8 cellular contexts compared by ENCODE assay signal in genomic region chr11:22624742-22625447, GRCh38. TPM values are rescaled to one million over a fixed set of nuclear protein-coding genes. Genes with fewer than 3 reads are reported as not detected.
DNase-seq lines count a peak whose midpoint lies in the region; ATAC-seq lines count a peak whose summit lies in the region.

No MANE protein-coding gene starts in this region.

- peak; percentile 84 for DNase-seq in Ammon's horn (ENCODE audit: low spot score)
- peak; percentile 82 for DNase-seq in NCI-H2227 (lab: John Stamatoyannopoulos, UW; ENCODE audit: unreplicated experiment)
- peak; percentile 88 for DNase-seq in activated CD4-positive, alpha-beta T cell treated with anti-CD3 and anti-CD28 coated beads, Interleukin-2, amount 10 ng/mL, durations not matched to agents 24 days and 14 days
- DNase-seq in effector CD8-positive, alpha-beta T cell (lab: John Stamatoyannopoulos, UW), result peak; percentile 44
- DNase-seq in memory B cell (ENCODE audit: low spot score in 2 of 2), result peak in 1 of 2 donors; percentile 50
- DNase-seq in stimulated activated CD8-positive, alpha-beta memory T cell treated with anti-CD3 and anti-CD28 coated beads, Interleukin-15, amount 100 ng/mL, for 4 hours (ENCODE audit: low read depth in 2 of 2), result peak; percentile 13 to 27

- intact Hi-C loops in activated CD4-positive, alpha-beta T cell treated with anti-CD3 and anti-CD28 coated beads, Interleukin-2, amount 10 ng/mL, durations not matched to agents 24 days and 14 days (cut with micrococcal nuclease), result loop anchor here (1.0 to 5.0 kb wide), 4 partner anchors 32 to 204 kb away; partner anchors contain the start of gene SVIP

- H3K27me3 Mint-ChIP-seq in activated CD4-positive, alpha-beta T cell treated with anti-CD3 and anti-CD28 coated beads, Interleukin-2, amount 10 ng/mL, durations not matched to agents 24 days and 14 days, result no peaks in the 10 kb centered on the region
- H3K27me3 Mint-ChIP-seq in memory B cell, result no peaks in the 10 kb centered on the region

- H3K9me3 Mint-ChIP-seq in activated CD4-positive, alpha-beta T cell treated with anti-CD3 and anti-CD28 coated beads, Interleukin-2, amount 10 ng/mL, durations not matched to agents 24 days and 14 days, result no peaks in the 10 kb centered on the region
- peaks cover 2% of the 10 kb centered on the region for H3K9me3 Mint-ChIP-seq in memory B cell

- H3K27ac Mint-ChIP-seq in activated CD4-positive, alpha-beta T cell treated with anti-CD3 and anti-CD28 coated beads, Interleukin-2, amount 10 ng/mL, durations not matched to agents 24 days and 14 days, result peak overlapping the region; percentile 99
- peak overlapping the region; percentile 94 for H3K27ac Mint-ChIP-seq in memory B cell

- H3K4me1 Mint-ChIP-seq in activated CD4-positive, alpha-beta T cell treated with anti-CD3 and anti-CD28 coated beads, Interleukin-2, amount 10 ng/mL, durations not matched to agents 24 days and 14 days, result peaks cover 23% of the 10 kb centered on the region
- H3K4me1 Mint-ChIP-seq in memory B cell, result peaks cover 15% of the 10 kb centered on the region

- ATAC-seq in GM18909 (IDR thresholded peaks at IDR 0.05; ENCODE audit: poor library complexity, unreplicated experiment) (peak; percentile 70), HG03196 (IDR thresholded peaks at IDR 0.05; ENCODE audit: unreplicated experiment) (peak; percentile 44), memory B cell (ENCODE audit: low read depth) (peak; percentile 44)

- H3K36me3 Mint-ChIP-seq in activated CD4-positive, alpha-beta T cell treated with anti-CD3 and anti-CD28 coated beads, Interleukin-2, amount 10 ng/mL, durations not matched to agents 24 days and 14 days (ENCODE audit: low read depth), result peaks cover 35% of the 10 kb centered on the region
- peaks cover 18% of the 10 kb centered on the region for H3K36me3 Mint-ChIP-seq in memory B cell

- H3K4me3 Mint-ChIP-seq in activated CD4-positive, alpha-beta T cell treated with anti-CD3 and anti-CD28 coated beads, Interleukin-2, amount 10 ng/mL, durations not matched to agents 24 days and 14 days, result peak overlapping the region; percentile 99
- peak overlapping the region; percentile 99 for H3K4me3 Mint-ChIP-seq in memory B cell

RNA-seq across cellular contexts. Expression of gene FANCF, which starts 0.7 kb away (rescaled TPM):
- total RNA-seq in activated CD4-positive, alpha-beta T cell treated with anti-CD3 and anti-CD28 coated beads, Interleukin-2, amount 10 ng/mL, durations not matched to agents 24 days and 14 days, result 17.2 and 19.1 TPM in 2 replicates

RNA-seq across cellular contexts. Expression of gene GAS2, which starts 41.5 kb away (rescaled TPM):
- total RNA-seq in activated CD4-positive, alpha-beta T cell treated with anti-CD3 and anti-CD28 coated beads, Interleukin-2, amount 10 ng/mL, durations not matched to agents 24 days and 14 days, result 1.4 and 2.0 TPM in 2 replicates
